Comparison of ENCODE assay signal across 17 cellular contexts in genomic region chr19:2259331-2259730, GRCh38. TPM values are rescaled to one million over a fixed set of nuclear protein-coding genes. Genes with fewer than 3 reads are reported as not detected.
DNase-seq lines count a peak whose midpoint lies in the region; ATAC-seq, FAIRE-seq and TF ChIP-seq lines count a peak whose summit lies in the region.
"Had no signal": no experiment of that assay in that cellular context is flagged by ENCODE, and none has a peak within 500 bp of the region (broad histone marks: within the 10 kb centered on the region; RNA-seq: fewer than 3 reads in every experiment).

No MANE protein-coding gene starts in this region.

- ATAC-seq in A549 (peak; percentile 60 to 77; a peak in 5 of 6 replicates), K562 (no peak), GM18870 (IDR thresholded peaks at IDR 0.05; ENCODE audit: unreplicated experiment) (no peak), GM18502 (IDR thresholded peaks at IDR 0.05; ENCODE audit: poor library complexity, unreplicated experiment) (no peak)

- no peaks in the 10 kb centered on the region for H3K9me1 ChIP-seq in K562 (ENCODE audit: control insufficient read depth, insufficient read depth, low read length)

- WGBS in A549 (ENCODE audit: missing lambda C conversion rate) = 61% methylated on average over 5 of the region's 5 CpGs
- 87% methylated on average over 4 of the region's 5 CpGs for WGBS in K562 (ENCODE audit: insufficient coverage, low coverage, missing lambda C conversion rate)

- peak in 1 of 2 experiments; percentile 63 for DNase-seq in A549 (ENCODE audit: low read depth in 1 of 2, low spot score in 1 of 2)
- DNase-seq in CD4-positive, alpha-beta memory T cell = no peak
- peak; percentile 69 for DNase-seq in NCI-H460 (ENCODE audit: extremely low read depth, low read depth)
- no peak for DNase-seq in K562 (ENCODE audit: extremely low read depth in 1 of 4, low spot score in 3 of 4)
- no peak for DNase-seq in GM19238 (ENCODE audit: insufficient read length, low spot score)
- DNase-seq in stimulated activated CD4-positive, alpha-beta T cell treated with anti-CD3 and anti-CD28 coated beads, Interleukin-4, amount 100 ng/mL, for 4 hours = no peak
- DNase-seq: DND-41; esophagus squamous epithelium; hypothalamus; NK-92 treated with Interleukin-12 subunit alpha and Interleukin-12 subunit beta, amount 100 ng/mL, for 24 hours; tibial artery had no signal

- POLR2A ChIA-PET in A549 (lab: Yijun Ruan, JAX) (no interaction called here), K562 (lab: Yijun Ruan, JAX) (interaction anchor here (0.7 to 6.7 kb wide), 5 partner anchors 10 to 972 kb away, joined by 4 to 52 read pairs (median 6); partner anchors contain the start of gene AMH)
- POLR2A ChIA-PET in CD4-positive, alpha-beta memory T cell (lab: Charles Lee; ENCODE audit: partially characterized antibody) = interaction anchor here (0.6 to 16.7 kb wide), 8 partner anchors 8 to 876 kb away, joined by 3 to 325 read pairs (median 4); partner anchors contain the start of genes AMH, PLEKHJ1 and SF3A2

- H3K27me3 Mint-ChIP-seq in CD4-positive, alpha-beta memory T cell = no peaks in the 10 kb centered on the region

- H3K9me3 ChIP-seq in A549 (no peaks in the 10 kb centered on the region), K562 (replicated peaks; ENCODE audit: control insufficient read depth, insufficient read depth, low read depth, low read length) (no peaks in the 10 kb centered on the region)
- no peaks in the 10 kb centered on the region for H3K9me3 ChIP-seq in CD4-positive, alpha-beta memory T cell (ENCODE audit: control insufficient read depth in 1 of 2, low read length in 2 of 2)
- H3K9me3 ChIP-seq: esophagus squamous epithelium, tibial artery had no signal

- H3K4me3 Mint-ChIP-seq in CD4-positive, alpha-beta memory T cell = peak overlapping the region in 7 of 8 donors; percentile 21 to 80 (median 57)

- CTCF ChIA-PET in A549 (lab: Yijun Ruan, JAX) (interaction anchor here (1.1 to 5.1 kb wide), 6 partner anchors 10 to 103 kb away, joined by 4 to 25 read pairs (median 4); partner anchors contain the start of genes AMH and PLEKHJ1), K562 (lab: Yijun Ruan, JAX; ENCODE audit: low intra/inter-chr PET ratio) (no interaction called here)
- CTCF ChIA-PET in CD4-positive, alpha-beta memory T cell (lab: Charles Lee; ENCODE audit: partially characterized antibody) = interaction anchor here (0.7 to 5.1 kb wide), 11 partner anchors 9 to 133 kb away, joined by 3 to 75 read pairs (median 7); partner anchors contain the start of gene PLEKHJ1

- peak overlapping the region; percentile 61 to 93 (median 86) for H3K27ac Mint-ChIP-seq in CD4-positive, alpha-beta memory T cell

- H3K4me2 ChIP-seq in A549 = peak overlapping the region; percentile 41; the same call in 2 of the 3 replicates
- H3K4me2 ChIP-seq in K562 (ENCODE audit: insufficient read depth, low read length) = no peak overlapping the region

- no peak for TF ChIP-seq POLR2A in A549 (IDR thresholded peaks at IDR 0.05; ENCODE audit: low read length)
- no peak for TF ChIP-seq POLR2A in K562 (conservative IDR thresholded peaks at IDR 0.05)

- FAIRE-seq in A549 (lab: Jason Lieb, UNC) (no peak), K562 (lab: Jason Lieb, UNC) (no peak)
- FAIRE-seq: GM12892, TTC549 had no signal

- H2AFZ ChIP-seq in K562 (ENCODE audit: low read depth, low read length) = no peak overlapping the region

- TF ChIP-seq CTCF in A549 (IDR thresholded peaks at IDR 0.05) (no peak), K562 (IDR thresholded peaks at IDR 0.05 in 2 of 3, conservative IDR thresholded peaks at IDR 0.05 in 1 of 3; ENCODE audit: insufficient read depth in 2 of 3, low read depth in 1 of 3, low read length in 3 of 3) (no peak)

- no peak overlapping the region for H3K4me3 ChIP-seq in A549
- no peak overlapping the region for H3K4me3 ChIP-seq in CD4-positive, alpha-beta memory T cell (ENCODE audit: low read length in 2 of 2)
- no peak overlapping the region for H3K4me3 ChIP-seq in K562
- H3K4me3 ChIP-seq: coronary artery, esophagus squamous epithelium, tibial artery had no signal

- H3K27me3 ChIP-seq in CD4-positive, alpha-beta memory T cell (ENCODE audit: insufficient read depth, low read length) = no peaks in the 10 kb centered on the region
- H3K27me3 ChIP-seq in K562 (ENCODE audit: control insufficient read depth in 2 of 2, insufficient read depth in 2 of 2, low read length in 2 of 2) = no peaks in the 10 kb centered on the region
- H3K27me3 ChIP-seq: tibial artery had no signal

- H3K36me3 ChIP-seq in CD4-positive, alpha-beta memory T cell (ENCODE audit: insufficient read depth, low read length) = no peaks in the 10 kb centered on the region
- H3K36me3 ChIP-seq in K562 (ENCODE audit: control insufficient read depth, insufficient read depth, low read length) = no peaks in the 10 kb centered on the region
- H3K36me3 ChIP-seq: esophagus squamous epithelium, tibial artery had no signal

- no TSS peak for BruUV-seq in K562 (replicated peaks; lab: Mats Ljungman, UMichigan)

- no peak for TF ChIP-seq EP300 in A549 (IDR thresholded peaks at IDR 0.05)
- no peak for TF ChIP-seq EP300 in K562 (IDR thresholded peaks at IDR 0.05; ENCODE audit: low read length)

- in situ Hi-C loops in K562 (cut with MboI) = no loop called here

- no peaks in the 10 kb centered on the region for H3K79me2 ChIP-seq in K562 (ENCODE audit: control insufficient read depth, insufficient read depth, low read length)

- H4K20me1 ChIP-seq in K562 (replicated peaks; ENCODE audit: control insufficient read depth, insufficient read depth, low read length) = no peaks in the 10 kb centered on the region

- intact Hi-C loops in CD4-positive, alpha-beta memory T cell (cut with micrococcal nuclease) = no loop called here
- intact Hi-C loops in K562 (cut with micrococcal nuclease) = no loop called here

- TF ChIP-seq RAD21 in A549 (conservative IDR thresholded peaks at IDR 0.05 in 1 of 2, IDR thresholded peaks at IDR 0.05 in 1 of 2) = no peak
- TF ChIP-seq RAD21 in K562 (CRISPR knock-in tag; conservative IDR thresholded peaks at IDR 0.05 in 1 of 2, IDR thresholded peaks at IDR 0.05 in 1 of 2) = no peak

- H3K4me1 ChIP-seq in A549 (peaks cover 9% of the 10 kb centered on the region), K562 (replicated peaks in 1 of 2; ENCODE audit: control insufficient read depth in 2 of 2, insufficient read depth in 2 of 2, low read length in 2 of 2) (peaks cover 14 to 50% of the 10 kb centered on the region in 2 experiments; a peak in 4 of 5 replicates)
- H3K4me1 ChIP-seq in CD4-positive, alpha-beta memory T cell (ENCODE audit: insufficient read depth, low read length) = peaks cover 46% of the 10 kb centered on the region
- H3K4me1 ChIP-seq: tibial artery had no signal

- no peaks in the 10 kb centered on the region for H3K9me3 Mint-ChIP-seq in CD4-positive, alpha-beta memory T cell

- H3K27ac ChIP-seq in A549 (peak overlapping the region; percentile 56 to 74; a peak in 4 of 6 replicates), K562 (ENCODE audit: extremely low read depth, low read depth, low read length) (no peak overlapping the region)
- no peak overlapping the region for H3K27ac ChIP-seq in CD4-positive, alpha-beta memory T cell (ENCODE audit: low read depth, low read length)
- H3K27ac ChIP-seq: coronary artery, tibial artery had no signal

- H3K9ac ChIP-seq in K562 (ENCODE audit: insufficient read depth in 1 of 2, low read depth in 2 of 2, low read length in 2 of 2) = no peak overlapping the region

- H3K4me1 Mint-ChIP-seq in CD4-positive, alpha-beta memory T cell = peaks cover 17 to 52% (median 30%) of the 10 kb centered on the region in 4 donors

- H3K36me3 Mint-ChIP-seq in CD4-positive, alpha-beta memory T cell = no peaks in the 10 kb centered on the region

RNA-seq across cellular contexts. Expression of gene JSRP1, which starts 3.1 kb away (rescaled TPM):
- not detected in 2 replicates for polyA plus RNA-seq in A549 (2011; rRNA removed)
- polyA plus RNA-seq in A549 (2012; cell fraction: cytosol; rRNA removed) = not detected in 2 replicates
- 0.22 TPM in 1 of 2 replicates, not detected in the other for polyA plus RNA-seq in A549 (2012; cell fraction: nucleus; rRNA removed)
- polyA plus RNA-seq in A549 (2017; fragmentation: RNase III; extraction: RNeasy Plus Mini Kit Qiagen cat#74134 plus additional on column Dnase treatment) = 0.16 to 0.41 TPM (median 0.32 TPM) in 3 replicates
- not detected in 2 replicates for polyA minus RNA-seq in A549 (2011; rRNA and poly(A)+ RNA removed)
- 1 to 10 TPM; 1.3 to 1.5 TPM for total RNA-seq in CD4-positive, alpha-beta memory T cell
- 1 to 10 TPM; 1.1 to 1.7 TPM for polyA plus RNA-seq in CD4-positive, alpha-beta memory T cell
- not detected in 2 replicates for total RNA-seq in NCI-H460 (2014; rRNA removed; shearing (Covaris generic))
- polyA plus RNA-seq in NCI-H460 (2014; cell fraction: nucleus; rRNA removed) = not detected in 2 replicates
- 1.7 TPM in 1 of 2 replicates, not detected in the other for total RNA-seq in K562 (2011; cell fraction: chromatin; rRNA removed; ENCODE audit: low replicate concordance)
- total RNA-seq in K562 (2011; cell fraction: nucleolus; rRNA removed) = 0.92 TPM in 1 of 2 replicates, not detected in the other
- 2.7 TPM in 1 of 2 replicates, not detected in the other for total RNA-seq in K562 (2011; cell fraction: nucleoplasm; rRNA removed)
- total RNA-seq in K562 (2014; rRNA removed) = 0.29 TPM in 1 of 2 replicates, not detected in the other
- 0.40 and 0.45 TPM in 2 replicates for total RNA-seq in K562 (2014; rRNA removed; fragmentation: Illumina TruSeq; extraction: Trizol)
- 0.51 and 0.57 TPM in 2 replicates for total RNA-seq in K562 (2015; rRNA removed; fragmentation: Illumina TruSeq; extraction: Trizol)
- 0.58 and 0.78 TPM in 2 replicates for total RNA-seq in K562 (2021)
- polyA plus RNA-seq in K562 (2011; rRNA removed) = not detected in 2 replicates
- 0.09 TPM in 1 of 2 replicates, not detected in the other for polyA plus RNA-seq in K562 (2011; cell fraction: cytosol; rRNA removed)
- polyA plus RNA-seq in K562 (2011; cell fraction: nucleus; rRNA removed) = 0.58 TPM in 1 of 2 replicates, not detected in the other
- 2.3 and 2.7 TPM in 2 replicates for polyA plus RNA-seq in K562 (2012)
- polyA plus RNA-seq in K562 (2014; fragmentation: Illumina TruSeq; extraction: Trizol) = not detected in 2 replicates
- polyA plus RNA-seq in K562 (2014; fragmentation: Nextera tagmentation; extraction: Ambion mirVana) = under 1 TPM in 1 of 2 experiments, not detected in 1; 0.08 TPM
- 1.2 and 2.1 TPM in 2 replicates for polyA plus RNA-seq in K562 (2014; rRNA removed)
- 0.63 TPM in 1 of 2 replicates, not detected in the other for polyA minus RNA-seq in K562 (2011; rRNA and poly(A)+ RNA removed)
- polyA minus RNA-seq in K562 (2011; cell fraction: cytosol; rRNA and poly(A)+ RNA removed) = not detected in 2 replicates
- polyA minus RNA-seq in K562 (2011; cell fraction: nucleus; rRNA and poly(A)+ RNA removed) = 1.00 TPM in 1 of 2 replicates, not detected in the other

RNA-seq across cellular contexts. Expression of gene AMH, which starts 10.2 kb away (rescaled TPM):
- polyA plus RNA-seq in A549 (2011; rRNA removed) (2.8 and 3.0 TPM in 2 replicates), A549 (2017; fragmentation: RNase III; extraction: RNeasy Plus Mini Kit Qiagen cat#74134 plus additional on column Dnase treatment) (12.0 to 13.2 TPM (median 12.7 TPM) in 3 replicates), K562 (2011; rRNA removed) (1.7 and 3.6 TPM in 2 replicates), K562 (2014; fragmentation: Illumina TruSeq; extraction: Trizol) (1.5 and 4.0 TPM in 2 replicates), K562 (2014; fragmentation: Nextera tagmentation; extraction: Ambion mirVana) (not detected), K562 (2014; rRNA removed) (19.2 and 23.6 TPM in 2 replicates)
- polyA plus RNA-seq in A549 (2012; cell fraction: cytosol; rRNA removed) = 13.4 and 19.5 TPM in 2 replicates
- 242 and 443 TPM in 2 replicates for polyA plus RNA-seq in A549 (2012; cell fraction: nucleus; rRNA removed)
- 0.45 and 0.63 TPM in 2 replicates for polyA minus RNA-seq in A549 (2011; rRNA and poly(A)+ RNA removed)
- 10 to 100 TPM in 1 of 2 experiments, 1 to 10 TPM in 1; 7.5 to 12.7 TPM for total RNA-seq in CD4-positive, alpha-beta memory T cell
- polyA plus RNA-seq in CD4-positive, alpha-beta memory T cell = not detected
- total RNA-seq in NCI-H460 (2014; rRNA removed; shearing (Covaris generic)) = 5.8 and 6.2 TPM in 2 replicates
- 74.1 and 90.9 TPM in 2 replicates for polyA plus RNA-seq in NCI-H460 (2014; cell fraction: nucleus; rRNA removed)
- 14.5 and 62.7 TPM in 2 replicates for total RNA-seq in K562 (2011; cell fraction: chromatin; rRNA removed; ENCODE audit: low replicate concordance)
- total RNA-seq in K562 (2011; cell fraction: nucleolus; rRNA removed) = 48.8 and 60.2 TPM in 2 replicates
- total RNA-seq in K562 (2011; cell fraction: nucleoplasm; rRNA removed) = 25.7 and 35.6 TPM in 2 replicates
- total RNA-seq in K562 (2014; rRNA removed) (9.4 and 10.7 TPM in 2 replicates), K562 (2014; rRNA removed; fragmentation: Illumina TruSeq; extraction: Trizol) (0.13 and 0.29 TPM in 2 replicates), K562 (2015; rRNA removed; fragmentation: Illumina TruSeq; extraction: Trizol) (2.6 and 3.5 TPM in 2 replicates), K562 (2021) (22.2 and 27.4 TPM in 2 replicates)
- 2.2 and 9.1 TPM in 2 replicates for polyA plus RNA-seq in K562 (2011; cell fraction: cytosol; rRNA removed)
- 52.0 and 130 TPM in 2 replicates for polyA plus RNA-seq in K562 (2011; cell fraction: nucleus; rRNA removed)
- polyA plus RNA-seq in K562 (2012) = 14.9 and 33.7 TPM in 2 replicates
- 0.09 and 0.18 TPM in 2 replicates for polyA minus RNA-seq in K562 (2011; rRNA and poly(A)+ RNA removed)
- polyA minus RNA-seq in K562 (2011; cell fraction: cytosol; rRNA and poly(A)+ RNA removed) = 2.0 and 3.7 TPM in 2 replicates
- 5.4 and 8.2 TPM in 2 replicates for polyA minus RNA-seq in K562 (2011; cell fraction: nucleus; rRNA and poly(A)+ RNA removed)

RNA-seq across cellular contexts. Expression of gene PEAK3, which starts 22.6 kb away (rescaled TPM):
- polyA plus RNA-seq in A549 (2011; rRNA removed) = not detected in 2 replicates
- not detected in 2 replicates for polyA plus RNA-seq in A549 (2012; cell fraction: cytosol; rRNA removed)
- polyA plus RNA-seq in A549 (2012; cell fraction: nucleus; rRNA removed) = not detected in 2 replicates
- polyA plus RNA-seq in A549 (2017; fragmentation: RNase III; extraction: RNeasy Plus Mini Kit Qiagen cat#74134 plus additional on column Dnase treatment) = not detected in 3 replicates
- not detected in 2 replicates for polyA minus RNA-seq in A549 (2011; rRNA and poly(A)+ RNA removed)
- under 1 TPM in 1 of 2 experiments, not detected in 1; 0.11 TPM for total RNA-seq in CD4-positive, alpha-beta memory T cell
- under 1 TPM; 0.07 TPM for polyA plus RNA-seq in CD4-positive, alpha-beta memory T cell
- total RNA-seq in NCI-H460 (2014; rRNA removed; shearing (Covaris generic)) = not detected in 2 replicates
- not detected in 2 replicates for polyA plus RNA-seq in NCI-H460 (2014; cell fraction: nucleus; rRNA removed)
- total RNA-seq in K562 (2011; cell fraction: chromatin; rRNA removed; ENCODE audit: low replicate concordance) = 0.49 TPM in 1 of 2 replicates, not detected in the other
- 0.17 TPM in 1 of 2 replicates, not detected in the other for total RNA-seq in K562 (2011; cell fraction: nucleolus; rRNA removed)
- total RNA-seq in K562 (2011; cell fraction: nucleoplasm; rRNA removed) = not detected in 2 replicates
- 0.16 TPM in 1 of 2 replicates, not detected in the other for total RNA-seq in K562 (2014; rRNA removed)
- total RNA-seq in K562 (2014; rRNA removed; fragmentation: Illumina TruSeq; extraction: Trizol) = not detected in 2 replicates
- not detected in 2 replicates for total RNA-seq in K562 (2015; rRNA removed; fragmentation: Illumina TruSeq; extraction: Trizol)
- 0.13 and 0.40 TPM in 2 replicates for total RNA-seq in K562 (2021)
- polyA plus RNA-seq in K562 (2011; rRNA removed) = 0.03 TPM in 1 of 2 replicates, not detected in the other
- not detected in 2 replicates for polyA plus RNA-seq in K562 (2011; cell fraction: cytosol; rRNA removed)
- polyA plus RNA-seq in K562 (2011; cell fraction: nucleus; rRNA removed) = 0.10 TPM in 1 of 2 replicates, not detected in the other
- 0.27 and 0.66 TPM in 2 replicates for polyA plus RNA-seq in K562 (2012)
- 0.06 TPM in 1 of 2 replicates, not detected in the other for polyA plus RNA-seq in K562 (2014; fragmentation: Illumina TruSeq; extraction: Trizol)
- not detected for polyA plus RNA-seq in K562 (2014; fragmentation: Nextera tagmentation; extraction: Ambion mirVana)
- 0.07 TPM in 1 of 2 replicates, not detected in the other for polyA plus RNA-seq in K562 (2014; rRNA removed)
- polyA minus RNA-seq in K562 (2011; rRNA and poly(A)+ RNA removed) = not detected in 2 replicates
- polyA minus RNA-seq in K562 (2011; cell fraction: cytosol; rRNA and poly(A)+ RNA removed) = not detected in 2 replicates
- 0.11 and 0.13 TPM in 2 replicates for polyA minus RNA-seq in K562 (2011; cell fraction: nucleus; rRNA and poly(A)+ RNA removed)
- total RNA-seq: HT-29 had no signal

RNA-seq across cellular contexts. Expression of gene SF3A2, which starts 22.7 kb away (rescaled TPM):
- polyA plus RNA-seq in A549 (2011; rRNA removed) = 11.9 and 13.5 TPM in 2 replicates
- polyA plus RNA-seq in A549 (2012; cell fraction: cytosol; rRNA removed) = 36.3 and 39.7 TPM in 2 replicates
- polyA plus RNA-seq in A549 (2012; cell fraction: nucleus; rRNA removed) = 125 and 200 TPM in 2 replicates
- 62.7 to 73.4 TPM (median 68.2 TPM) in 3 replicates for polyA plus RNA-seq in A549 (2017; fragmentation: RNase III; extraction: RNeasy Plus Mini Kit Qiagen cat#74134 plus additional on column Dnase treatment)
- 9.3 and 20.9 TPM in 2 replicates for polyA minus RNA-seq in A549 (2011; rRNA and poly(A)+ RNA removed)
- total RNA-seq in CD4-positive, alpha-beta memory T cell = 100 to 1,000 TPM; 140 to 141 TPM
- polyA plus RNA-seq in CD4-positive, alpha-beta memory T cell = 10 to 100 TPM in 1 of 2 donors, 1 to 10 TPM in 1; 8.3 to 37.8 TPM
- total RNA-seq in NCI-H460 (2014; rRNA removed; shearing (Covaris generic)) = 29.9 and 31.4 TPM in 2 replicates
- polyA plus RNA-seq in NCI-H460 (2014; cell fraction: nucleus; rRNA removed) = 61.6 and 75.6 TPM in 2 replicates
- 112 and 366 TPM in 2 replicates for total RNA-seq in K562 (2011; cell fraction: chromatin; rRNA removed; ENCODE audit: low replicate concordance)
- total RNA-seq in K562 (2011; cell fraction: nucleolus; rRNA removed) = 303 and 373 TPM in 2 replicates
- 182 TPM in 2 replicates for total RNA-seq in K562 (2011; cell fraction: nucleoplasm; rRNA removed)
- 50.3 and 111 TPM in 2 replicates for total RNA-seq in K562 (2014; rRNA removed)
- 4.5 and 5.8 TPM in 2 replicates for total RNA-seq in K562 (2014; rRNA removed; fragmentation: Illumina TruSeq; extraction: Trizol)
- total RNA-seq in K562 (2015; rRNA removed; fragmentation: Illumina TruSeq; extraction: Trizol) = 22.8 and 30.6 TPM in 2 replicates
- total RNA-seq in K562 (2021) = 181 and 194 TPM in 2 replicates
- polyA plus RNA-seq in K562 (2011; rRNA removed) = 7.9 and 21.0 TPM in 2 replicates
- polyA plus RNA-seq in K562 (2011; cell fraction: cytosol; rRNA removed) = 11.3 and 12.6 TPM in 2 replicates
- polyA plus RNA-seq in K562 (2011; cell fraction: nucleus; rRNA removed) = 164 and 237 TPM in 2 replicates
- polyA plus RNA-seq in K562 (2012) = 142 and 173 TPM in 2 replicates
- 44.6 and 119 TPM in 2 replicates for polyA plus RNA-seq in K562 (2014; fragmentation: Illumina TruSeq; extraction: Trizol)
- under 1 TPM; 0.17 to 0.35 TPM for polyA plus RNA-seq in K562 (2014; fragmentation: Nextera tagmentation; extraction: Ambion mirVana)
- polyA plus RNA-seq in K562 (2014; rRNA removed) = 45.9 and 46.7 TPM in 2 replicates
- 8.5 and 10.2 TPM in 2 replicates for polyA minus RNA-seq in K562 (2011; rRNA and poly(A)+ RNA removed)
- polyA minus RNA-seq in K562 (2011; cell fraction: cytosol; rRNA and poly(A)+ RNA removed) = 49.6 and 76.1 TPM in 2 replicates
- polyA minus RNA-seq in K562 (2011; cell fraction: nucleus; rRNA and poly(A)+ RNA removed) = 127 and 137 TPM in 2 replicates

RNA-seq across cellular contexts. Expression of gene PLEKHJ1, which starts 23.2 kb away (rescaled TPM):
- polyA plus RNA-seq in A549 (2011; rRNA removed) = 18.3 and 19.9 TPM in 2 replicates
- 65.1 and 74.2 TPM in 2 replicates for polyA plus RNA-seq in A549 (2012; cell fraction: cytosol; rRNA removed)
- polyA plus RNA-seq in A549 (2012; cell fraction: nucleus; rRNA removed) = 85.3 and 87.9 TPM in 2 replicates
- 32.2 to 34.8 TPM (median 33.9 TPM) in 3 replicates for polyA plus RNA-seq in A549 (2017; fragmentation: RNase III; extraction: RNeasy Plus Mini Kit Qiagen cat#74134 plus additional on column Dnase treatment)
- polyA minus RNA-seq in A549 (2011; rRNA and poly(A)+ RNA removed) = 12.6 and 14.9 TPM in 2 replicates
- 10 to 100 TPM; 64.9 to 65.3 TPM for total RNA-seq in CD4-positive, alpha-beta memory T cell
- polyA plus RNA-seq in CD4-positive, alpha-beta memory T cell = 100 to 1,000 TPM; 105 to 119 TPM
- total RNA-seq in NCI-H460 (2014; rRNA removed; shearing (Covaris generic)) = 45.3 and 46.6 TPM in 2 replicates
- polyA plus RNA-seq in NCI-H460 (2014; cell fraction: nucleus; rRNA removed) = 166 and 168 TPM in 2 replicates
- 32.2 and 114 TPM in 2 replicates for total RNA-seq in K562 (2011; cell fraction: chromatin; rRNA removed; ENCODE audit: low replicate concordance)
- total RNA-seq in K562 (2011; cell fraction: nucleolus; rRNA removed) = 171 and 174 TPM in 2 replicates
- total RNA-seq in K562 (2011; cell fraction: nucleoplasm; rRNA removed) = 85.7 and 89.1 TPM in 2 replicates
- 176 and 229 TPM in 2 replicates for total RNA-seq in K562 (2014; rRNA removed)
- total RNA-seq in K562 (2014; rRNA removed; fragmentation: Illumina TruSeq; extraction: Trizol) = 55.6 and 55.7 TPM in 2 replicates
- total RNA-seq in K562 (2015; rRNA removed; fragmentation: Illumina TruSeq; extraction: Trizol) = 63.9 and 65.6 TPM in 2 replicates
- total RNA-seq in K562 (2021) = 127 and 140 TPM in 2 replicates
- polyA plus RNA-seq in K562 (2011; rRNA removed) = 65.9 and 80.2 TPM in 2 replicates
- polyA plus RNA-seq in K562 (2011; cell fraction: cytosol; rRNA removed) = 131 and 202 TPM in 2 replicates
- polyA plus RNA-seq in K562 (2011; cell fraction: nucleus; rRNA removed) = 161 and 204 TPM in 2 replicates
- polyA plus RNA-seq in K562 (2012) = 127 and 153 TPM in 2 replicates
- 45.9 and 72.0 TPM in 2 replicates for polyA plus RNA-seq in K562 (2014; fragmentation: Illumina TruSeq; extraction: Trizol)
- polyA plus RNA-seq in K562 (2014; fragmentation: Nextera tagmentation; extraction: Ambion mirVana) = 1 to 10 TPM; 1.5 to 6.8 TPM
- 188 and 193 TPM in 2 replicates for polyA plus RNA-seq in K562 (2014; rRNA removed)
- 12.0 and 14.7 TPM in 2 replicates for polyA minus RNA-seq in K562 (2011; rRNA and poly(A)+ RNA removed)
- polyA minus RNA-seq in K562 (2011; cell fraction: cytosol; rRNA and poly(A)+ RNA removed) = 24.0 and 24.1 TPM in 2 replicates
- 31.9 and 32.4 TPM in 2 replicates for polyA minus RNA-seq in K562 (2011; cell fraction: nucleus; rRNA and poly(A)+ RNA removed)

Comparison
In these comparisons a context has a peak if more than half of its experiments do, and no peak if none do; other contexts are left out.
1. ATAC-seq: peak in A549 (2 of 2); none in K562 (single experiment), GM18870 (single experiment) and GM18502 (single experiment).
2. H3K27ac ChIP-seq: peak in A549 (2 of 2); none in CD4-positive, alpha-beta memory T cell (single experiment) and K562 (single experiment).
3. Of the 35 proteins assayed by ChIP-seq in both K562 and A549: peak only in K562: none; only in A549: none; in both: MAFK; in neither: 33; mixed calls (peak in some experiments, not most) for 1.